20 cellular contexts compared by ENCODE assay signal in genomic region chr5:140225396-140225795, GRCh38.
"Had no signal": no experiment of that assay in that cellular context is flagged by ENCODE, and none has a peak within 500 bp of the region (broad histone marks: within the 10 kb centered on the region; RNA-seq: fewer than 3 reads in every experiment).

No MANE protein-coding gene starts in this region.

- H3K4me1 Mint-ChIP-seq: immature natural killer cell had no signal

- H3K27me3 ChIP-seq: dorsolateral prefrontal cortex, gastroesophageal sphincter, suprapubic skin, thyroid gland had no signal

- ATAC-seq: gastroesophageal sphincter, left ventricle myocardium superior, sciatic nerve had no signal

- H3K27ac Mint-ChIP-seq: immature natural killer cell, nephron, type B pancreatic cell had no signal

- H3K4me1 ChIP-seq: parathyroid adenoma, prostate gland had no signal

- H3K27ac ChIP-seq: coronary artery, dorsolateral prefrontal cortex, gastroesophageal sphincter, parathyroid adenoma, prostate gland, skin epidermis, suprapubic skin, thyroid gland had no signal

- H3K36me3 ChIP-seq: gastroesophageal sphincter, prostate gland, suprapubic skin, thyroid gland had no signal

- FAIRE-seq: keratinocyte, urothelium cell line had no signal

- DNase-seq: dorsolateral prefrontal cortex; effector CD8-positive, alpha-beta T cell; glutamatergic neuron; immature natural killer cell; left ventricle myocardium superior; retina; stimulated activated CD4-positive, alpha-beta T cell treated with anti-CD3 and anti-CD28 coated beads, Interleukin-12 subunit alpha, Interleukin-12 subunit beta, amount 100 ng/mL, for 4 hours; stimulated activated naive CD4-positive, alpha-beta T cell treated with Interleukin-2 at 50 U/mL for 16 hours; thyroid gland had no signal

- H3K27me3 Mint-ChIP-seq: type B pancreatic cell had no signal

- H3K9me3 Mint-ChIP-seq: nephron, type B pancreatic cell had no signal

- H3K9ac ChIP-seq: parathyroid adenoma had no signal

- H3K4me3 ChIP-seq: coronary artery, dorsolateral prefrontal cortex, gastroesophageal sphincter, prostate gland, skin epidermis, suprapubic skin, thyroid gland had no signal

- H3K4me3 Mint-ChIP-seq: immature natural killer cell, nephron, type B pancreatic cell had no signal

- H3K9me3 ChIP-seq: gastroesophageal sphincter, prostate gland, suprapubic skin, thyroid gland had no signal

- H3K36me3 Mint-ChIP-seq: immature natural killer cell, type B pancreatic cell had no signal

- H2AFZ ChIP-seq: parathyroid adenoma had no signal
